ENCODE assay signal across 21 cellular contexts in the genomic region with DNA sequence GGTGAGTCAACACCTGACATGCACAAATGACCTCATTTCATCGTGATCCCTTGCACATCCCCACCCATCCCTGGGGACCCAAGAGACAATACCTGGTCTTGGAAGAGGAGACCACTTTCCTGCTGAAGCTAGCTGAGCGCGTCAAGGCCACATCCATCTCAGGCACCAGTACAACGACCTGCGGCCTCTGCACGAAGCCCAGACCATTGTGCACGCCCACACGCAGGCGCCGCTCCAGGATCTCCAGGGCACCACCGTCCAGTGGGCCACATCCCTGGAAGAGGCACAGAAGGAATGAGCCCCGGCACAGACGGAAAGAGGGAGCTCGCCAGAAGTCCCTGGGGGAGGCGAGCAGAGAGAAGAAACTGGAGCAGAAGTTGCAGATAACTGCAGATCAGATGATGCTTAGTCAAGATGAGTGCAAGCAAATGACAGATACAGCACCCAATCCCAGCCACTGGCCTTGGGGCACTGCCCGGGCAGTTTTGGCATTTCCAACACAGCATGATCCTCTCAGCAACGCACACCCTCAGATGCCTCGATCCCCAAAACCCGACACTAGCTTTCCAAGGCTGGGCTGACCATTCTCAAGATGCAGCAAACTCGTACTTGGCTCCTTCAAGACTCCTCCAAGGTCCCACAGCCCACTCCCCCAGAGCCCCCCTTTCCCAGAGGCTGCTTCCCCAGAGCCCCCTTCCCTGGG. TPM values are rescaled to one million over a fixed set of nuclear protein-coding genes. Genes with fewer than 3 reads are reported as not detected.
DNase-seq lines count a peak whose midpoint lies in the region; ATAC-seq, FAIRE-seq and TF ChIP-seq lines count a peak whose summit lies in the region.
"Had no signal": no experiment of that assay in that cellular context is flagged by ENCODE, and none has a peak within 500 bp of the region (broad histone marks: within the 10 kb centered on the region; RNA-seq: fewer than 3 reads in every experiment).

No MANE protein-coding gene starts in this region.

- intact Hi-C loops in vagina (cut with DNase I): no loop called here

- no peaks in the 10 kb centered on the region for H3K27me3 ChIP-seq in bronchial epithelial cell (ENCODE audit: control insufficient read depth, insufficient read depth, low read length)
- H3K27me3 ChIP-seq in vagina: no peaks in the 10 kb centered on the region

- H3K27me3 Mint-ChIP-seq in activated T-cell treated with anti-CD3 and anti-CD28 coated beads, Interleukin-2, amount 50 U/mL, for 24 hours: no peaks in the 10 kb centered on the region
- no peaks in the 10 kb centered on the region for H3K27me3 Mint-ChIP-seq in activated T-cell treated with anti-CD3 and anti-CD28 coated beads, Interleukin-2, amount 50 U/mL, for 72 hours (ENCODE audit: low read depth)
- no peaks in the 10 kb centered on the region for H3K27me3 Mint-ChIP-seq in nephron progenitor cell (ENCODE audit: low read depth, poor library complexity)

- no peak for TF ChIP-seq POLR2A in vagina (IDR thresholded peaks at IDR 0.05)

- no peaks in the 10 kb centered on the region for H3K4me1 Mint-ChIP-seq in activated T-cell treated with anti-CD3 and anti-CD28 coated beads, Interleukin-2, amount 50 U/mL, for 24 hours (ENCODE audit: low read depth)
- no peaks in the 10 kb centered on the region for H3K4me1 Mint-ChIP-seq in activated T-cell treated with anti-CD3 and anti-CD28 coated beads, Interleukin-2, amount 50 U/mL, for 72 hours (ENCODE audit: low read depth)
- peaks cover 20% of the 10 kb centered on the region for H3K4me1 Mint-ChIP-seq in nephron progenitor cell

- H3K4me1 ChIP-seq in vagina: no peaks in the 10 kb centered on the region
- H3K4me1 ChIP-seq: Caco-2 had no signal

- no peaks in the 10 kb centered on the region for H3K9me3 ChIP-seq in vagina
- H3K9me3 ChIP-seq: Caco-2, SK-N-SH had no signal

- H3K36me3 ChIP-seq in bronchial epithelial cell (ENCODE audit: control insufficient read depth, insufficient read depth, low read length): peaks cover 2% of the 10 kb centered on the region
- H3K36me3 ChIP-seq in vagina: no peaks in the 10 kb centered on the region

- peak; percentile 8 for DNase-seq in activated T-cell treated with anti-CD3 and anti-CD28 coated beads, Interleukin-2, amount 50 U/mL, for 24 hours
- no peak for DNase-seq in activated T-cell treated with anti-CD3 and anti-CD28 coated beads, Interleukin-2, amount 50 U/mL, for 72 hours
- DNase-seq in bronchial epithelial cell (ENCODE audit: low read depth) (peak; percentile 48), nephron progenitor cell (no peak), vagina (ENCODE audit: extremely low spot score in 2 of 2) (peak; percentile 71 to 91), GM13977 (ENCODE audit: low spot score) (no peak), NCI-H146 treated with DMSO at 0.1 percent for 48 hours (lab: John Stamatoyannopoulos, UW; ENCODE audit: unreplicated experiment) (no peak)
- DNase-seq: C1 segment of cervical spinal cord, Caco-2, NCI-H1694, NCI-H2107, NCI-H446, NCI-H82, Right ventricle myocardium superior, SK-N-SH had no signal

- H3K36me3 Mint-ChIP-seq in activated T-cell treated with anti-CD3 and anti-CD28 coated beads, Interleukin-2, amount 50 U/mL, for 24 hours (ENCODE audit: low read depth): peaks cover 37% of the 10 kb centered on the region
- no peaks in the 10 kb centered on the region for H3K36me3 Mint-ChIP-seq in activated T-cell treated with anti-CD3 and anti-CD28 coated beads, Interleukin-2, amount 50 U/mL, for 72 hours (ENCODE audit: insufficient read depth in 2 of 2)
- peaks cover 71% of the 10 kb centered on the region for H3K36me3 Mint-ChIP-seq in nephron progenitor cell (ENCODE audit: low read depth)

- H3K4me3 Mint-ChIP-seq in activated T-cell treated with anti-CD3 and anti-CD28 coated beads, Interleukin-2, amount 50 U/mL, for 24 hours: no peak overlapping the region
- no peak overlapping the region for H3K4me3 Mint-ChIP-seq in activated T-cell treated with anti-CD3 and anti-CD28 coated beads, Interleukin-2, amount 50 U/mL, for 72 hours
- H3K4me3 Mint-ChIP-seq in nephron progenitor cell: no peak overlapping the region

- no peaks in the 10 kb centered on the region for H3K9me3 Mint-ChIP-seq in activated T-cell treated with anti-CD3 and anti-CD28 coated beads, Interleukin-2, amount 50 U/mL, for 24 hours
- H3K9me3 Mint-ChIP-seq in activated T-cell treated with anti-CD3 and anti-CD28 coated beads, Interleukin-2, amount 50 U/mL, for 72 hours: no peaks in the 10 kb centered on the region
- H3K9me3 Mint-ChIP-seq in nephron progenitor cell: no peaks in the 10 kb centered on the region

- no peak for FAIRE-seq in bronchial epithelial cell (lab: Jason Lieb, UNC)
- FAIRE-seq: GM18507, GM19239 had no signal

- H3K4me3 ChIP-seq in bronchial epithelial cell (ENCODE audit: low read depth, low read length): no peak overlapping the region
- H3K4me3 ChIP-seq in vagina: no peak overlapping the region
- H3K4me3 ChIP-seq: K562 had no signal

- no peak for ATAC-seq in activated T-cell treated with anti-CD3 and anti-CD28 coated beads, Interleukin-2, amount 50 U/mL, for 72 hours (replicated peaks in 1 of 2)
- ATAC-seq in GM18909 (IDR thresholded peaks at IDR 0.05; ENCODE audit: poor library complexity, unreplicated experiment): no peak
- ATAC-seq: K562, Panc1 had no signal

- no peak overlapping the region for H3K27ac ChIP-seq in vagina
- H3K27ac ChIP-seq: HL-60 had no signal

- TF ChIP-seq CTCF in bronchial epithelial cell (IDR thresholded peaks at IDR 0.05; ENCODE audit: insufficient read depth, low read length, severe bottlenecking) (no peak), nephron progenitor cell (IDR thresholded peaks at IDR 0.05) (no peak), vagina (IDR thresholded peaks at IDR 0.05) (no peak), GM13977 (IDR thresholded peaks at IDR 0.05; ENCODE audit: extremely low read depth, insufficient read depth, missing control alignments) (no peak)

- H3K27ac Mint-ChIP-seq in activated T-cell treated with anti-CD3 and anti-CD28 coated beads, Interleukin-2, amount 50 U/mL, for 24 hours: no peak overlapping the region
- no peak overlapping the region for H3K27ac Mint-ChIP-seq in activated T-cell treated with anti-CD3 and anti-CD28 coated beads, Interleukin-2, amount 50 U/mL, for 72 hours
- peak overlapping the region; percentile 68 for H3K27ac Mint-ChIP-seq in nephron progenitor cell

- in situ Hi-C loops in GM13977 (cut with MboI; ENCODE audit: low pct_unique_long_range_greater_than_20kb, low sequenced_read_pairs, unreplicated experiment): no loop called here

RNA-seq across cellular contexts. Expression of a gene that starts 44.1 kb away (rescaled TPM):
- 10 to 100 TPM; 12.3 to 14.5 TPM for total RNA-seq in activated T-cell treated with anti-CD3 and anti-CD28 coated beads, Interleukin-2, amount 50 U/mL, for 72 hours
- total RNA-seq in bronchial epithelial cell: 3.2 and 6.8 TPM in 2 replicates
- total RNA-seq in vagina: 11.3 TPM

Comparison
In these comparisons a context has a peak if more than half of its experiments do, and no peak if none do; other contexts are left out.
1. DNase-seq: peak in activated T-cell treated with anti-CD3 and anti-CD28 coated beads, Interleukin-2, amount 50 U/mL, for 24 hours (single experiment), bronchial epithelial cell (single experiment) and vagina (2 of 2); none in activated T-cell treated with anti-CD3 and anti-CD28 coated beads, Interleukin-2, amount 50 U/mL, for 72 hours (0 of 2), nephron progenitor cell (single experiment), GM13977 (single experiment) and NCI-H146 treated with DMSO at 0.1 percent for 48 hours (single experiment).